Comparison of ENCODE assay signal across 1 cellular context in genomic region chr1:26787706-26788514, GRCh38.
TF ChIP-seq lines count a peak whose summit lies in the region.

TSS of gene PIGV (plus strand) at chr1:26787950. CDS start at chr1:26790816, 2,866 bp downstream.

TF ChIP-seq in neural cell, 6 proteins besides CTCF, POLR2A, EP300 and RAD21 (continued from another document):
- peak; percentile 89 for TF ChIP-seq REST (IDR thresholded peaks at IDR 0.05; ENCODE audit: borderline replicate concordance)
- no peak for TF ChIP-seq SMC3 (conservative IDR thresholded peaks at IDR 0.05; ENCODE audit: poor library complexity)
- TF ChIP-seq TAF1 (IDR thresholded peaks at IDR 0.05; ENCODE audit: low read depth), result peak; percentile 57
- peak; percentile 51 for TF ChIP-seq MXI1 (conservative IDR thresholded peaks at IDR 0.05; ENCODE audit: poor library complexity, severe bottlenecking)
